32 cellular contexts compared by ENCODE assay signal in the genomic region with DNA sequence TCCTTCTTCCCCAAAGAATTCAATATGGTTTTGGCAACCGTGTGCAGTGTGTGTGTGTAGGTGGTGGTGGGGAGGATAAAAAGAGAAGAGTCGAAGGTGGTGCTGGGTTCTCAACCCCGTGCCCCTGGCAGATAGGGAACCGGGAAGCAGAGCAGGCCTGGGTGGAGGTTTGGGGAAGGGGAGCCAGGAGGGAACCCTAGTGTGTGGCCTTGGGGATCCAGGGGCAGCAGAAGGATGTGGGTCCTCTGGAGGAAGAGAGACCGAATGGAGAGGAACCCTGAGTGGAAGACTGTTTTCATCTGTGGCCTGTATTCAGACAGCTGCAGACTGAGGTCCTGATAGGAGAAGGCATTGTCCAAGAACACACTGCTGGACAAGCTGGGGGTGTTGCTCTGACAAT.
"Had no signal": no experiment of that assay in that cellular context is flagged by ENCODE, and none has a peak within 500 bp of the region (broad histone marks: within the 10 kb centered on the region; RNA-seq: fewer than 3 reads in every experiment).

No MANE protein-coding gene starts in this region.

- H3K4me3 Mint-ChIP-seq: activated CD4-positive, alpha-beta memory T cell treated with anti-CD3 and anti-CD28 coated beads, Interleukin-2, amount 10 ng/mL, durations not matched to agents 7 days and 5 days; activated CD8-positive, alpha-beta memory T cell treated with anti-CD3 and anti-CD28 coated beads, Interleukin-2, amount 10 ng/mL, durations not matched to agents 7 days and 5 days; activated naive CD4-positive, alpha-beta T cell treated with anti-CD3 and anti-CD28 coated beads, Interleukin-2, amount 50 U/mL, for 24 hours; brain; T-helper 1 cell treated with Interleukin-12 subunit alpha and Interleukin-12 subunit beta and Interleukin-4 antibody, amounts not matched to agents 30 μg/mL and 1 μg/mL, for 36 hours; T-helper 2 cell treated with Interferon-gamma antibody and Interleukin-4, amounts not matched to agents 5 μg/mL and 100 μg/mL, for 36 hours; WTC11 had no signal

- H3K4me2 ChIP-seq: SK-N-SH had no signal

- H3K4me3 ChIP-seq: Peyer's patch, SJSA1 had no signal

- H3K9me3 ChIP-seq: Peyer's patch, SJSA1, SK-N-SH had no signal

- H3K27ac ChIP-seq: Peyer's patch, SJSA1 had no signal

- ATAC-seq: activated CD4-positive, CD25-positive, alpha-beta regulatory T cell treated with anti-CD3 and anti-CD28 coated beads, Interleukin-2, amount 50 U/mL, for 24 hours; activated CD8-positive, alpha-beta memory T cell treated with anti-CD3 and anti-CD28 coated beads, Interleukin-2, amount 10 ng/mL, durations not matched to agents 7 days and 5 days; PC-3; WTC11 had no signal

- H3K9me3 Mint-ChIP-seq: activated CD4-positive, alpha-beta memory T cell treated with anti-CD3 and anti-CD28 coated beads, Interleukin-2, amount 10 ng/mL, durations not matched to agents 7 days and 5 days; activated naive CD4-positive, alpha-beta T cell treated with anti-CD3 and anti-CD28 coated beads, Interleukin-2, amount 50 U/mL, for 24 hours; activated T-helper 2 cell treated with anti-CD3 and anti-CD28 coated beads, Interferon-gamma antibody, Interleukin-2, Interleukin-4, amounts not matched to agents 10 μg/mL and 5 μg/mL and 100 μg/mL, durations not matched to agents 14 hours and 24 hours and 36 hours; T-helper 1 cell treated with Interleukin-12 subunit alpha and Interleukin-12 subunit beta and Interleukin-4 antibody, amounts not matched to agents 30 μg/mL and 1 μg/mL, for 36 hours; T-helper 2 cell treated with Interferon-gamma antibody and Interleukin-4, amounts not matched to agents 5 μg/mL and 100 μg/mL, for 36 hours; WTC11 had no signal

- H3K27me3 ChIP-seq: Peyer's patch, SJSA1 had no signal

- DNase-seq: activated CD4-positive, alpha-beta memory T cell treated with anti-CD3 and anti-CD28 coated beads, Interleukin-2, amount 10 ng/mL, durations not matched to agents 7 days and 5 days; activated CD4-positive, alpha-beta T cell treated with anti-CD3 and anti-CD28 coated beads for 4 hours; activated CD8-positive, alpha-beta memory T cell treated with anti-CD3 and anti-CD28 coated beads for 24 hours; activated CD8-positive, alpha-beta memory T cell treated with anti-CD3 and anti-CD28 coated beads, Interleukin-2, amount 10 ng/mL, durations not matched to agents 7 days and 5 days; activated gamma-delta T cell; activated naive CD4-positive, alpha-beta T cell treated with Interleukin-2 at 50 U/mL for 16 hours; anterior cingulate cortex; Karpas-422; KBM-7; NCI-H1048; NCI-H1105 treated with DMSO at 0.1 percent for 48 hours; NCI-H1436; NCI-H1694 treated with DMSO at 0.1 percent for 48 hours; NCI-H2029; NCI-H2171; NCI-H510A; NCI-H526; NCI-H748 treated with DMSO at 0.1 percent for 48 hours; NK-92 treated with Interleukin-12 subunit alpha and Interleukin-12 subunit beta, amount 100 ng/mL, for 24 hours; PC-3; RPMI8226; SHP77 treated with DMSO at 0.1 percent for 48 hours; SK-N-SH had no signal

- H3K36me3 Mint-ChIP-seq: activated CD8-positive, alpha-beta memory T cell treated with anti-CD3 and anti-CD28 coated beads, Interleukin-2, amount 10 ng/mL, durations not matched to agents 7 days and 5 days; activated naive CD4-positive, alpha-beta T cell treated with anti-CD3 and anti-CD28 coated beads, Interleukin-2, amount 50 U/mL, for 24 hours; brain; WTC11 had no signal

- H3K27ac Mint-ChIP-seq: activated CD4-positive, alpha-beta memory T cell treated with anti-CD3 and anti-CD28 coated beads, Interleukin-2, amount 10 ng/mL, durations not matched to agents 7 days and 5 days; activated CD8-positive, alpha-beta memory T cell treated with anti-CD3 and anti-CD28 coated beads, Interleukin-2, amount 10 ng/mL, durations not matched to agents 7 days and 5 days; activated naive CD4-positive, alpha-beta T cell treated with anti-CD3 and anti-CD28 coated beads, Interleukin-2, amount 50 U/mL, for 24 hours; activated T-helper 2 cell treated with anti-CD3 and anti-CD28 coated beads, Interferon-gamma antibody, Interleukin-2, Interleukin-4, amounts not matched to agents 10 μg/mL and 5 μg/mL and 100 μg/mL, durations not matched to agents 14 hours and 24 hours and 36 hours; T-helper 1 cell treated with Interleukin-12 subunit alpha and Interleukin-12 subunit beta and Interleukin-4 antibody, amounts not matched to agents 30 μg/mL and 1 μg/mL, for 36 hours; T-helper 2 cell treated with Interferon-gamma antibody and Interleukin-4, amounts not matched to agents 5 μg/mL and 100 μg/mL, for 36 hours; WTC11 had no signal

- H3K4me1 ChIP-seq: Peyer's patch, SJSA1 had no signal

- H3K36me3 ChIP-seq: SJSA1 had no signal

- H3K27me3 Mint-ChIP-seq: activated CD4-positive, alpha-beta memory T cell treated with anti-CD3 and anti-CD28 coated beads, Interleukin-2, amount 10 ng/mL, durations not matched to agents 7 days and 5 days had no signal

- H3K4me1 Mint-ChIP-seq: activated CD4-positive, alpha-beta memory T cell treated with anti-CD3 and anti-CD28 coated beads, Interleukin-2, amount 10 ng/mL, durations not matched to agents 7 days and 5 days; activated CD8-positive, alpha-beta memory T cell treated with anti-CD3 and anti-CD28 coated beads, Interleukin-2, amount 10 ng/mL, durations not matched to agents 7 days and 5 days; activated naive CD4-positive, alpha-beta T cell treated with anti-CD3 and anti-CD28 coated beads, Interleukin-2, amount 50 U/mL, for 24 hours; WTC11 had no signal
